ENCODE assay signal across 14 cellular contexts in the genomic region with DNA sequence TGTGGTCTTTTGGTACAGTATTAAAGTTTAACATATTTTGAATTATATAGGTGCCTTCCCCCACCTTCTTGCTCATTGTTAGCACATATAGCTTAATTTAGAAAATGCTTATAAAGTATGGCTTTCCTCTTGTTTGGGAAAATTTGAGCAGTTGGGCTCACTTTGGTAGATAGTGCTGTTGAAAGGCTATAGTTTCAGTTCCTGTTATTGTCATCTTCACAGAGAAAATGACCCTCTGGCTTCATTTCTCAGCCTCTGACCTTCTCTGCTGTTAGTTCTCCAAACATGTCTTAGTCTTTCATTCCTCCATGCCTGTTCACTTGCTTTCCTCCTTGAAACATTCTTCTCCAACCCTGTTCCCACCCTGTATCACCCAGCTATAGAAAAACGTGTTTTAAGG.
DNase-seq lines count a peak whose midpoint lies in the region; ATAC-seq and TF ChIP-seq lines count a peak whose summit lies in the region.
"Had no signal": no experiment of that assay in that cellular context is flagged by ENCODE, and none has a peak within 500 bp of the region (broad histone marks: within the 10 kb centered on the region; RNA-seq: fewer than 3 reads in every experiment).

No MANE protein-coding gene starts in this region.

- DNase-seq in stimulated activated naive B cell treated with anti-CD40 and anti-IgM and Interleukin-4, amounts not matched to agents 10 μg/mL and 1 μg/mL and 100 μg/mL, for 72 hours, result no peak
- DNase-seq in stimulated activated CD4-positive, alpha-beta T cell treated with anti-CD3 and anti-CD28 coated beads, Interleukin-15, amount 100 ng/mL, for 24 hours, result no peak
- DNase-seq in glomerular visceral epithelial cell (ENCODE audit: extremely low spot score) (no peak), ascending aorta (ENCODE audit: low spot score in 2 of 2) (no peak)
- DNase-seq: activated B cell treated with CpG ODN at 0.5 μM for 24 hours; activated effector memory CD4-positive, alpha-beta T cell treated with Interleukin-2 at 50 U/mL for 16 hours; colonic mucosa; gastrocnemius medialis; NCI-H1048 had no signal

- H3K9me3 ChIP-seq in ascending aorta, result no peaks in the 10 kb centered on the region
- H3K9me3 ChIP-seq: colonic mucosa, gastrocnemius medialis had no signal

- peaks cover 0 to 11% of the 10 kb centered on the region in 2 donors for H3K9me3 Mint-ChIP-seq in stimulated activated naive B cell treated with anti-CD40 and anti-IgM and Interleukin-4, amounts not matched to agents 10 μg/mL and 1 μg/mL and 100 μg/mL, for 72 hours

- ATAC-seq in GM19035 (IDR thresholded peaks at IDR 0.05; ENCODE audit: unreplicated experiment) (peak; percentile 85), HG02610 (IDR thresholded peaks at IDR 0.05; ENCODE audit: unreplicated experiment) (peak; percentile 71), HG03460 (IDR thresholded peaks at IDR 0.05; ENCODE audit: unreplicated experiment) (peak; percentile 87)
- peak; percentile 86 to 93 for ATAC-seq in stimulated activated naive B cell treated with anti-CD40 and anti-IgM and Interleukin-4, amounts not matched to agents 10 μg/mL and 1 μg/mL and 100 μg/mL, for 72 hours (replicated peaks)
- ATAC-seq: gastrocnemius medialis, HCT116, Panc1 had no signal

- H3K4me3 ChIP-seq in ascending aorta, result no peak overlapping the region
- H3K4me3 ChIP-seq: colonic mucosa, gastrocnemius medialis had no signal

- peaks cover 11 to 18% of the 10 kb centered on the region in 2 donors for H3K4me1 Mint-ChIP-seq in stimulated activated naive B cell treated with anti-CD40 and anti-IgM and Interleukin-4, amounts not matched to agents 10 μg/mL and 1 μg/mL and 100 μg/mL, for 72 hours

- intact Hi-C loops in ascending aorta (cut with DNase I), result no loop called here

- H3K27me3 ChIP-seq in ascending aorta, result no peaks in the 10 kb centered on the region
- H3K27me3 ChIP-seq: colonic mucosa, gastrocnemius medialis had no signal

- H3K4me1 ChIP-seq in ascending aorta, result no peaks in the 10 kb centered on the region
- H3K4me1 ChIP-seq: colonic mucosa, gastrocnemius medialis had no signal

- no peak overlapping the region for H3K27ac Mint-ChIP-seq in stimulated activated naive B cell treated with anti-CD40 and anti-IgM and Interleukin-4, amounts not matched to agents 10 μg/mL and 1 μg/mL and 100 μg/mL, for 72 hours
- H3K27ac Mint-ChIP-seq: activated B cell treated with CpG ODN at 0.5 μM for 24 hours had no signal

- H3K27me3 Mint-ChIP-seq in stimulated activated naive B cell treated with anti-CD40 and anti-IgM and Interleukin-4, amounts not matched to agents 10 μg/mL and 1 μg/mL and 100 μg/mL, for 72 hours, result no peaks in the 10 kb centered on the region
- H3K27me3 Mint-ChIP-seq: activated B cell treated with CpG ODN at 0.5 μM for 24 hours had no signal

- no peak for TF ChIP-seq CTCF in ascending aorta (IDR thresholded peaks at IDR 0.05)

- peaks cover 0 to 3% of the 10 kb centered on the region in 2 donors for H3K36me3 ChIP-seq in ascending aorta
- H3K36me3 ChIP-seq: colonic mucosa, gastrocnemius medialis had no signal

- no peak overlapping the region for H3K4me3 Mint-ChIP-seq in stimulated activated naive B cell treated with anti-CD40 and anti-IgM and Interleukin-4, amounts not matched to agents 10 μg/mL and 1 μg/mL and 100 μg/mL, for 72 hours
- H3K4me3 Mint-ChIP-seq: activated B cell treated with CpG ODN at 0.5 μM for 24 hours had no signal

- H3K36me3 Mint-ChIP-seq in stimulated activated naive B cell treated with anti-CD40 and anti-IgM and Interleukin-4, amounts not matched to agents 10 μg/mL and 1 μg/mL and 100 μg/mL, for 72 hours, result peaks cover 20 to 38% of the 10 kb centered on the region in 2 donors

- no peak overlapping the region for H3K27ac ChIP-seq in ascending aorta
- H3K27ac ChIP-seq: colonic mucosa, gastrocnemius medialis had no signal
